In the genomic region with DNA sequence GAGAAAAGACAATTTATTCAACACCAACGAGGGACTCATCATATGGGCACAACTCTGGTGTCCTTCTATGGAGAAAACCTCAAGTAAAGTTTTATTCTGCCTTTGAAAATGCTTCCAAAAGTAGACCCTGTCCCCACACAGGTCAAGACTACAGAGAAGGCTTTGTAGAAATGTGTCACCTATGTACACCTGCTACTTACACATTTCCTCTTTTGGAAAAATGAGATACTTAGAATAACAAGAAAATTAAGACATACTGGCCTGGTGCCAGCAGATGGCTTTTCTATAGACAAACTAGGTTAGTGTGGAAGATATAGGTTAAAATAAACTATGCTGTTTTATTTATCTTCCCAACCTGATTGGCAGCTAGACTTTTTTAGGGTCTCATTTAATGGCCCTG, we compare ENCODE assay signal across 25 cellular contexts. TPM values are rescaled to one million over a fixed set of nuclear protein-coding genes. Genes with fewer than 3 reads are reported as not detected.
DNase-seq lines count a peak whose midpoint lies in the region; ATAC-seq and TF ChIP-seq lines count a peak whose summit lies in the region.
"Had no signal": no experiment of that assay in that cellular context is flagged by ENCODE, and none has a peak within 500 bp of the region (broad histone marks: within the 10 kb centered on the region; RNA-seq: fewer than 3 reads in every experiment).

No MANE protein-coding gene starts in this region.

- TF ChIP-seq CTCF in hepatocyte (IDR thresholded peaks at IDR 0.05; ENCODE audit: poor library complexity), result no peak

- no peak overlapping the region for H3K4me3 ChIP-seq in hepatocyte
- H3K4me3 ChIP-seq: esophagus muscularis mucosa, SJCRH30 had no signal

- H3K27me3 Mint-ChIP-seq in activated CD4-positive, alpha-beta T cell treated with anti-CD3 and anti-CD28 coated beads, Interleukin-2, amount 10 ng/mL, durations not matched to agents 7 days and 5 days, result no peaks in the 10 kb centered on the region
- no peaks in the 10 kb centered on the region for H3K27me3 Mint-ChIP-seq in stimulated activated naive CD8-positive, alpha-beta T cell treated with anti-CD3 and anti-CD28 coated beads, Interleukin-15, Interleukin-2, amounts not matched to agents 100 ng/mL and 50 ng/mL, for 24 hours
- H3K27me3 Mint-ChIP-seq in activated naive CD8-positive, alpha-beta T cell, result no peaks in the 10 kb centered on the region

- DNase-seq in activated CD4-positive, alpha-beta T cell treated with anti-CD3 and anti-CD28 coated beads, Interleukin-2, amount 10 ng/mL, durations not matched to agents 7 days and 5 days, result no peak
- DNase-seq in activated CD4-positive, alpha-beta T cell treated with anti-CD3 and anti-CD28 coated beads for 48 hours, result no peak
- DNase-seq in stimulated activated naive CD8-positive, alpha-beta T cell treated with anti-CD3 and anti-CD28 coated beads, Interleukin-15, Interleukin-2, amounts not matched to agents 100 U/mL and 50 U/mL, for 24 hours, result no peak
- no peak for DNase-seq in NCI-H1930 (lab: John Stamatoyannopoulos, UW)
- DNase-seq in hepatocyte (ENCODE audit: low spot score), result no peak
- no peak for DNase-seq in effector CD8-positive, alpha-beta T cell (lab: John Stamatoyannopoulos, UW)
- DNase-seq: dermis blood vessel endothelial cell; EL; foreskin fibroblast; H9; islet precursor cell; left ventricle myocardium superior; MV-4-11; NCI-H1436 treated with DMSO at 0.1 percent for 48 hours; NCI-H345; NCI-H748 treated with DMSO at 0.1 percent for 48 hours; SJCRH30; small intestine; stimulated activated naive CD4-positive, alpha-beta T cell treated with Interleukin-2 at 50 U/mL for 16 hours; SW 1271; T-helper 9 cell had no signal

- peaks cover 30% of the 10 kb centered on the region for H3K79me2 ChIP-seq in hepatocyte

- H3K27ac Mint-ChIP-seq in activated CD4-positive, alpha-beta T cell treated with anti-CD3 and anti-CD28 coated beads, Interleukin-2, amount 10 ng/mL, durations not matched to agents 7 days and 5 days, result peak overlapping the region; percentile 46
- peak overlapping the region; percentile 71 for H3K27ac Mint-ChIP-seq in stimulated activated naive CD8-positive, alpha-beta T cell treated with anti-CD3 and anti-CD28 coated beads, Interleukin-15, Interleukin-2, amounts not matched to agents 100 ng/mL and 50 ng/mL, for 24 hours
- H3K27ac Mint-ChIP-seq in activated naive CD8-positive, alpha-beta T cell, result peak overlapping the region; percentile 19
- H3K27ac Mint-ChIP-seq: activated T-helper 2 cell treated with anti-CD3 and anti-CD28 coated beads, Interferon-gamma antibody, Interleukin-2, Interleukin-4, amounts not matched to agents 10 μg/mL and 5 μg/mL and 100 μg/mL, durations not matched to agents 14 hours and 24 hours and 36 hours had no signal

- no peaks in the 10 kb centered on the region for H3K9me3 ChIP-seq in hepatocyte (ENCODE audit: low read depth)
- H3K9me3 ChIP-seq: esophagus muscularis mucosa, SJCRH30 had no signal

- H3K4me1 ChIP-seq in hepatocyte (ENCODE audit: insufficient read depth), result no peaks in the 10 kb centered on the region

- H3K27me3 ChIP-seq in hepatocyte, result no peaks in the 10 kb centered on the region
- H3K27me3 ChIP-seq: esophagus muscularis mucosa, SJCRH30 had no signal

- no peak for ATAC-seq in stimulated activated naive CD8-positive, alpha-beta T cell treated with anti-CD3 and anti-CD28 coated beads, Interleukin-15, Interleukin-2, amounts not matched to agents 100 U/mL and 50 U/mL, for 24 hours
- ATAC-seq: left ventricle myocardium superior had no signal

- peaks cover 7% of the 10 kb centered on the region for H4K20me1 ChIP-seq in hepatocyte (ENCODE audit: insufficient read depth, poor library complexity, severe bottlenecking)

- H3K27ac ChIP-seq in hepatocyte, result no peak overlapping the region
- H3K27ac ChIP-seq: esophagus muscularis mucosa, SJCRH30 had no signal

- CTCF ChIA-PET in activated CD4-positive, alpha-beta T cell treated with anti-CD3 and anti-CD28 coated beads, Interleukin-2, amount 10 ng/mL, durations not matched to agents 7 days and 5 days (lab: Charles Lee), result interaction anchor here (1.0 to 1.7 kb wide), 2 partner anchors 10 to 12 kb away, joined by 3 to 4 read pairs; no protein-coding TSS in a partner anchor

- no peak overlapping the region for H3K4me3 Mint-ChIP-seq in activated CD4-positive, alpha-beta T cell treated with anti-CD3 and anti-CD28 coated beads, Interleukin-2, amount 10 ng/mL, durations not matched to agents 7 days and 5 days
- H3K4me3 Mint-ChIP-seq in stimulated activated naive CD8-positive, alpha-beta T cell treated with anti-CD3 and anti-CD28 coated beads, Interleukin-15, Interleukin-2, amounts not matched to agents 100 ng/mL and 50 ng/mL, for 24 hours, result no peak overlapping the region
- H3K4me3 Mint-ChIP-seq in activated naive CD8-positive, alpha-beta T cell, result no peak overlapping the region
- H3K4me3 Mint-ChIP-seq: H9 had no signal

- no peaks in the 10 kb centered on the region for H3K36me3 ChIP-seq in hepatocyte (replicated peaks; ENCODE audit: insufficient read depth, low read depth)

- no peak overlapping the region for H3K4me2 ChIP-seq in hepatocyte

- H3K9me2 ChIP-seq in hepatocyte (replicated peaks; ENCODE audit: insufficient read depth), result no peaks in the 10 kb centered on the region

- H2AFZ ChIP-seq in hepatocyte, result no peak overlapping the region

- H3K36me3 Mint-ChIP-seq in activated CD4-positive, alpha-beta T cell treated with anti-CD3 and anti-CD28 coated beads, Interleukin-2, amount 10 ng/mL, durations not matched to agents 7 days and 5 days (ENCODE audit: low read depth), result peaks cover 75% of the 10 kb centered on the region
- peaks cover 87% of the 10 kb centered on the region for H3K36me3 Mint-ChIP-seq in stimulated activated naive CD8-positive, alpha-beta T cell treated with anti-CD3 and anti-CD28 coated beads, Interleukin-15, Interleukin-2, amounts not matched to agents 100 ng/mL and 50 ng/mL, for 24 hours (ENCODE audit: low read depth)
- H3K36me3 Mint-ChIP-seq in activated naive CD8-positive, alpha-beta T cell, result no peaks in the 10 kb centered on the region

- peaks cover 6% of the 10 kb centered on the region for H3K4me1 Mint-ChIP-seq in activated CD4-positive, alpha-beta T cell treated with anti-CD3 and anti-CD28 coated beads, Interleukin-2, amount 10 ng/mL, durations not matched to agents 7 days and 5 days
- H3K4me1 Mint-ChIP-seq in stimulated activated naive CD8-positive, alpha-beta T cell treated with anti-CD3 and anti-CD28 coated beads, Interleukin-15, Interleukin-2, amounts not matched to agents 100 ng/mL and 50 ng/mL, for 24 hours (ENCODE audit: low read depth), result peaks cover 27% of the 10 kb centered on the region
- H3K4me1 Mint-ChIP-seq in activated naive CD8-positive, alpha-beta T cell (ENCODE audit: low read depth), result peaks cover 36% of the 10 kb centered on the region

- no peaks in the 10 kb centered on the region for H3K9me3 Mint-ChIP-seq in activated CD4-positive, alpha-beta T cell treated with anti-CD3 and anti-CD28 coated beads, Interleukin-2, amount 10 ng/mL, durations not matched to agents 7 days and 5 days
- H3K9me3 Mint-ChIP-seq in stimulated activated naive CD8-positive, alpha-beta T cell treated with anti-CD3 and anti-CD28 coated beads, Interleukin-15, Interleukin-2, amounts not matched to agents 100 ng/mL and 50 ng/mL, for 24 hours, result no peaks in the 10 kb centered on the region
- no peaks in the 10 kb centered on the region for H3K9me3 Mint-ChIP-seq in activated naive CD8-positive, alpha-beta T cell (ENCODE audit: low read depth)
- H3K9me3 Mint-ChIP-seq: activated T-helper 2 cell treated with anti-CD3 and anti-CD28 coated beads, Interferon-gamma antibody, Interleukin-2, Interleukin-4, amounts not matched to agents 10 μg/mL and 5 μg/mL and 100 μg/mL, durations not matched to agents 14 hours and 24 hours and 36 hours; H9 had no signal

- POLR2A ChIA-PET in activated CD4-positive, alpha-beta T cell treated with anti-CD3 and anti-CD28 coated beads, Interleukin-2, amount 10 ng/mL, durations not matched to agents 7 days and 5 days (lab: Charles Lee), result no interaction called here

- WGBS in hepatocyte (ENCODE audit: low lambda C conversion rate, missing lambda C conversion rate), result 59% methylated on average over 1 of the region's 1 CpG

RNA-seq across cellular contexts. Expression of a gene that starts 13.6 kb away (rescaled TPM):
- total RNA-seq in activated CD4-positive, alpha-beta T cell treated with anti-CD3 and anti-CD28 coated beads, Interleukin-2, amount 10 ng/mL, durations not matched to agents 7 days and 5 days, result 10 to 100 TPM; 37.3 to 38.0 TPM
- total RNA-seq in hepatocyte, result 37.2 and 40.6 TPM in 2 replicates
- 21.6 and 22.6 TPM in 2 replicates for polyA plus RNA-seq in hepatocyte

RNA-seq across cellular contexts. Expression of a gene that starts 23.1 kb away (rescaled TPM):
- 10 to 100 TPM; 17.0 to 18.8 TPM for total RNA-seq in activated CD4-positive, alpha-beta T cell treated with anti-CD3 and anti-CD28 coated beads, Interleukin-2, amount 10 ng/mL, durations not matched to agents 7 days and 5 days
- 19.7 and 21.4 TPM in 2 replicates for total RNA-seq in hepatocyte
- polyA plus RNA-seq in hepatocyte, result 13.4 and 13.6 TPM in 2 replicates

Comparison
In these comparisons a context has a peak if more than half of its experiments do, and no peak if none do; other contexts are left out.
1. H3K27ac Mint-ChIP-seq: peak in every context shown above with its lines; median percentile 71 in stimulated activated naive CD8-positive, alpha-beta T cell treated with anti-CD3 and anti-CD28 coated beads, Interleukin-15, Interleukin-2, amounts not matched to agents 100 ng/mL and 50 ng/mL, for 24 hours; 46 in activated CD4-positive, alpha-beta T cell treated with anti-CD3 and anti-CD28 coated beads, Interleukin-2, amount 10 ng/mL, durations not matched to agents 7 days and 5 days; 19 in activated naive CD8-positive, alpha-beta T cell.